Comparison of ENCODE assay signal across 9 cellular contexts in the genomic region with DNA sequence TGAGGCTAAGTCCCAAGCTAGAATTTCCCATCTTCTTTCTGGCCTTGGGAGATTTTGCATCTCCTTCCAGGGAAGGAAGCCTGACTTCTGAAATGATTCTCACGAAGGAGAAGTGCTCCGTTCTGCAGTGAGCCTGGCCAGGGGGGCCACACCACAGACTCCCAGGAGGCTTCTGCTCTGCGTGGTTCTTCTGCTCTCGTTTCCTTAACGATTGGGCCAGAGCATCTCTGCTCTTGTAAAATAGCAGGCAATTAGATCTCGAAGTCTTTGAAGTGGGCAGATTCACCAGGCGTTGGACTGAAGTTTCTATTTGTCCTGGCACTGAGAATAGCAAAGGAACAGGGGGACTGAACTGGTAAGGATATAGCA. TPM values are rescaled to one million over a fixed set of nuclear protein-coding genes. Genes with fewer than 3 reads are reported as not detected.
DNase-seq lines count a peak whose midpoint lies in the region; ATAC-seq and TF ChIP-seq lines count a peak whose summit lies in the region.
"Had no signal": no experiment of that assay in that cellular context is flagged by ENCODE, and none has a peak within 500 bp of the region (broad histone marks: within the 10 kb centered on the region; RNA-seq: fewer than 3 reads in every experiment).

No MANE protein-coding gene starts in this region.

- intact Hi-C loops in gastrocnemius medialis (cut with DNase I; ENCODE audit: low total_unique reads) = no loop called here

- H3K4me3 Mint-ChIP-seq in activated CD4-positive, alpha-beta T cell treated with anti-CD3 and anti-CD28 coated beads, Interleukin-2, amount 10 ng/mL, durations not matched to agents 7 days and 5 days = peak overlapping the region; percentile 70
- peak overlapping the region; percentile 85 for H3K4me3 Mint-ChIP-seq in activated naive CD8-positive, alpha-beta T cell treated with anti-CD3 and anti-CD28 coated beads, Interleukin-2, amount 10 ng/mL, durations not matched to agents 7 days and 5 days
- no peak overlapping the region for H3K4me3 Mint-ChIP-seq in mesothelial cell of epicardium

- TF ChIP-seq CTCF in gastrocnemius medialis (IDR thresholded peaks at IDR 0.05 in 4 of 5, conservative IDR thresholded peaks at IDR 0.05 in 1 of 5) (no peak), mesothelial cell of epicardium (IDR thresholded peaks at IDR 0.05; ENCODE audit: unreplicated experiment) (no peak)

- CTCF ChIA-PET in activated CD4-positive, alpha-beta T cell treated with anti-CD3 and anti-CD28 coated beads, Interleukin-2, amount 10 ng/mL, durations not matched to agents 7 days and 5 days (lab: Charles Lee) = interaction anchor here (1.0 to 2.5 kb wide), 5 partner anchors 10 to 210 kb away, joined by 3 to 13 read pairs (median 7); no protein-coding TSS in a partner anchor

- peaks cover 11% of the 10 kb centered on the region for H3K36me3 Mint-ChIP-seq in activated CD4-positive, alpha-beta T cell treated with anti-CD3 and anti-CD28 coated beads, Interleukin-2, amount 10 ng/mL, durations not matched to agents 7 days and 5 days (ENCODE audit: low read depth)
- H3K36me3 Mint-ChIP-seq in activated naive CD8-positive, alpha-beta T cell treated with anti-CD3 and anti-CD28 coated beads, Interleukin-2, amount 10 ng/mL, durations not matched to agents 7 days and 5 days = peaks cover 9% of the 10 kb centered on the region
- H3K36me3 Mint-ChIP-seq in mesothelial cell of epicardium = no peaks in the 10 kb centered on the region

- peaks cover 34% of the 10 kb centered on the region for H3K4me1 Mint-ChIP-seq in activated CD4-positive, alpha-beta T cell treated with anti-CD3 and anti-CD28 coated beads, Interleukin-2, amount 10 ng/mL, durations not matched to agents 7 days and 5 days
- peaks cover 23% of the 10 kb centered on the region for H3K4me1 Mint-ChIP-seq in activated naive CD8-positive, alpha-beta T cell treated with anti-CD3 and anti-CD28 coated beads, Interleukin-2, amount 10 ng/mL, durations not matched to agents 7 days and 5 days
- H3K4me1 Mint-ChIP-seq in mesothelial cell of epicardium = no peaks in the 10 kb centered on the region

- no peak for DNase-seq in activated CD4-positive, alpha-beta T cell treated with anti-CD3 and anti-CD28 coated beads, Interleukin-2, amount 10 ng/mL, durations not matched to agents 7 days and 5 days
- no peak for DNase-seq in activated CD4-positive, alpha-beta T cell treated with anti-CD3 and anti-CD28 coated beads for 4 hours
- DNase-seq in activated naive CD8-positive, alpha-beta T cell treated with anti-CD3 and anti-CD28 coated beads, Interleukin-2, amount 10 ng/mL, durations not matched to agents 7 days and 5 days = no peak
- DNase-seq in gastrocnemius medialis (no peak), mesothelial cell of epicardium (ENCODE audit: low spot score in 2 of 2, unreplicated experiment in 2 of 2) (no peak), SHP77 treated with DMSO at 0.1 percent for 48 hours (lab: John Stamatoyannopoulos, UW) (no peak), SW 1271 (lab: John Stamatoyannopoulos, UW) (no peak)

- H3K27me3 Mint-ChIP-seq in activated CD4-positive, alpha-beta T cell treated with anti-CD3 and anti-CD28 coated beads, Interleukin-2, amount 10 ng/mL, durations not matched to agents 7 days and 5 days = no peaks in the 10 kb centered on the region
- no peaks in the 10 kb centered on the region for H3K27me3 Mint-ChIP-seq in activated naive CD8-positive, alpha-beta T cell treated with anti-CD3 and anti-CD28 coated beads, Interleukin-2, amount 10 ng/mL, durations not matched to agents 7 days and 5 days
- no peaks in the 10 kb centered on the region for H3K27me3 Mint-ChIP-seq in mesothelial cell of epicardium (ENCODE audit: low read depth)

- no peaks in the 10 kb centered on the region for H3K27me3 ChIP-seq in gastrocnemius medialis

- peak overlapping the region in 3 of 4 donors; percentile 40 to 67 (median 50) for H3K4me3 ChIP-seq in gastrocnemius medialis

- no peak overlapping the region for H3K27ac ChIP-seq in gastrocnemius medialis
- H3K27ac ChIP-seq: C4-2B had no signal

- POLR2A ChIA-PET in activated CD4-positive, alpha-beta T cell treated with anti-CD3 and anti-CD28 coated beads, Interleukin-2, amount 10 ng/mL, durations not matched to agents 7 days and 5 days (lab: Charles Lee) = interaction anchor here (0.6 kb wide), 1 partner anchor 646 kb away, joined by 4 read pairs; no protein-coding TSS in a partner anchor
- POLR2A ChIA-PET in activated naive CD8-positive, alpha-beta T cell treated with anti-CD3 and anti-CD28 coated beads, Interleukin-2, amount 10 ng/mL, durations not matched to agents 7 days and 5 days (lab: Charles Lee) = interaction anchor here (0.9 to 1.7 kb wide), 3 partner anchors 19 to 145 kb away, joined by 3 to 4 read pairs (median 4); partner anchors contain the start of genes ERG28 and TTLL5

- in situ Hi-C loops in gastrocnemius medialis (cut with MboI; ENCODE audit: low sequenced_read_pairs in 4 of 4) = no loop called here

- peak overlapping the region; percentile 3 for H3K27ac Mint-ChIP-seq in activated CD4-positive, alpha-beta T cell treated with anti-CD3 and anti-CD28 coated beads, Interleukin-2, amount 10 ng/mL, durations not matched to agents 7 days and 5 days
- peak overlapping the region; percentile 94 for H3K27ac Mint-ChIP-seq in activated naive CD8-positive, alpha-beta T cell treated with anti-CD3 and anti-CD28 coated beads, Interleukin-2, amount 10 ng/mL, durations not matched to agents 7 days and 5 days
- H3K27ac Mint-ChIP-seq in mesothelial cell of epicardium = no peak overlapping the region

- peaks cover 16% of the 10 kb centered on the region for H3K9me3 Mint-ChIP-seq in activated CD4-positive, alpha-beta T cell treated with anti-CD3 and anti-CD28 coated beads, Interleukin-2, amount 10 ng/mL, durations not matched to agents 7 days and 5 days
- peaks cover 4% of the 10 kb centered on the region for H3K9me3 Mint-ChIP-seq in activated naive CD8-positive, alpha-beta T cell treated with anti-CD3 and anti-CD28 coated beads, Interleukin-2, amount 10 ng/mL, durations not matched to agents 7 days and 5 days
- H3K9me3 Mint-ChIP-seq in mesothelial cell of epicardium = peaks cover 15% of the 10 kb centered on the region

- H3K4me1 ChIP-seq in gastrocnemius medialis = peaks cover 0 to 5% of the 10 kb centered on the region in 2 donors

- no peak for TF ChIP-seq POLR2A in gastrocnemius medialis (IDR thresholded peaks at IDR 0.05)

- no peaks in the 10 kb centered on the region for H3K36me3 ChIP-seq in gastrocnemius medialis

- peak; percentile 34 for ATAC-seq in HG03097 (IDR thresholded peaks at IDR 0.05; ENCODE audit: low FRiP score, unreplicated experiment)
- ATAC-seq in activated naive CD8-positive, alpha-beta T cell treated with anti-CD3 and anti-CD28 coated beads, Interleukin-2, amount 10 ng/mL, durations not matched to agents 7 days and 5 days (ENCODE audit: low read depth) = peak; percentile 35
- ATAC-seq in gastrocnemius medialis = peak in 1 of 2 donors; percentile 7

- no peaks in the 10 kb centered on the region for H3K9me3 ChIP-seq in gastrocnemius medialis

RNA-seq across cellular contexts. Expression of gene BATF, which starts 6.7 kb away (rescaled TPM):
- 10 to 100 TPM; 39.4 to 41.0 TPM for total RNA-seq in activated CD4-positive, alpha-beta T cell treated with anti-CD3 and anti-CD28 coated beads, Interleukin-2, amount 10 ng/mL, durations not matched to agents 7 days and 5 days
- 10 to 100 TPM; 31.3 to 34.1 TPM for total RNA-seq in activated naive CD8-positive, alpha-beta T cell treated with anti-CD3 and anti-CD28 coated beads, Interleukin-2, amount 10 ng/mL, durations not matched to agents 7 days and 5 days
- 1 to 10 TPM in 2 of 4 donors, under 1 TPM in 2; 0.36 to 5.2 (median 1.1) TPM for total RNA-seq in gastrocnemius medialis
- total RNA-seq in mesothelial cell of epicardium = 1.4 to 1.8 TPM (median 1.6 TPM) in 3 replicates

Comparison
In these comparisons a context has a peak if more than half of its experiments do, and no peak if none do; other contexts are left out.
1. RNA of gene BATF, which starts 6.7 kb away (total RNA-seq): 39.4 to 41.0 TPM in activated CD4-positive, alpha-beta T cell treated with anti-CD3 and anti-CD28 coated beads, Interleukin-2, amount 10 ng/mL, durations not matched to agents 7 days and 5 days and 31.3 to 34.1 TPM in activated naive CD8-positive, alpha-beta T cell treated with anti-CD3 and anti-CD28 coated beads, Interleukin-2, amount 10 ng/mL, durations not matched to agents 7 days and 5 days; 0.36 to 5.2 TPM in gastrocnemius medialis and 1.4 to 1.8 TPM in mesothelial cell of epicardium; every median in the first group is over 4 times any median in the second.